In genomic region chr1:93964096-93964776, GRCh38 we compare ENCODE assay signal across 1 cellular context.
TF ChIP-seq lines count a peak whose summit lies in the region.

No MANE protein-coding gene starts in this region.

TF ChIP-seq in liver, 16 proteins besides CTCF, POLR2A, EP300 and RAD21 (continued from another document):
- TF ChIP-seq REST (IDR thresholded peaks at IDR 0.05) (no peak), SP1 (IDR thresholded peaks at IDR 0.05) (no peak), YY1 (IDR thresholded peaks at IDR 0.05) (no peak), FOXA1 (IDR thresholded peaks at IDR 0.05) (no peak), HNF4A (conservative IDR thresholded peaks at IDR 0.05) (no peak), TAF1 (conservative IDR thresholded peaks at IDR 0.05) (no peak), JUND (IDR thresholded peaks at IDR 0.05) (no peak), EGR1 (IDR thresholded peaks at IDR 0.05; ENCODE audit: low read depth in 2 of 2) (no peak)
- TF ChIP-seq, protein P1, sequence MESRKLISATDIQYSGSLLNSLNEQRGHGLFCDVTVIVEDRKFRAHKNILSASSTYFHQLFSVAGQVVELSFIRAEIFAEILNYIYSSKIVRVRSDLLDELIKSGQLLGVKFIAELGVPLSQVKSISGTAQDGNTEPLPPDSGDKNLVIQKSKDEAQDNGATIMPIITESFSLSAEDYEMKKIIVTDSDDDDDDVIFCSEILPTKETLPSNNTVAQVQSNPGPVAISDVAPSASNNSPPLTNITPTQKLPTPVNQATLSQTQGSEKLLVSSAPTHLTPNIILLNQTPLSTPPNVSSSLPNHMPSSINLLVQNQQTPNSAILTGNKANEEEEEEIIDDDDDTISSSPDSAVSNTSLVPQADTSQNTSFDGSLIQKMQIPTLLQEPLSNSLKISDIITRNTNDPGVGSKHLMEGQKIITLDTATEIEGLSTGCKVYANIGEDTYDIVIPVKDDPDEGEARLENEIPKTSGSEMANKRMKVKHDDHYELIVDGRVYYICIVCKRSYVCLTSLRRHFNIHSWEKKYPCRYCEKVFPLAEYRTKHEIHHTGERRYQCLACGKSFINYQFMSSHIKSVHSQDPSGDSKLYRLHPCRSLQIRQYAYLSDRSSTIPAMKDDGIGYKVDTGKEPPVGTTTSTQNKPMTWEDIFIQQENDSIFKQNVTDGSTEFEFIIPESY (IDR thresholded peaks at IDR 0.05) = no peak
